Comparison of ENCODE assay signal across 20 cellular contexts in the genomic region with DNA sequence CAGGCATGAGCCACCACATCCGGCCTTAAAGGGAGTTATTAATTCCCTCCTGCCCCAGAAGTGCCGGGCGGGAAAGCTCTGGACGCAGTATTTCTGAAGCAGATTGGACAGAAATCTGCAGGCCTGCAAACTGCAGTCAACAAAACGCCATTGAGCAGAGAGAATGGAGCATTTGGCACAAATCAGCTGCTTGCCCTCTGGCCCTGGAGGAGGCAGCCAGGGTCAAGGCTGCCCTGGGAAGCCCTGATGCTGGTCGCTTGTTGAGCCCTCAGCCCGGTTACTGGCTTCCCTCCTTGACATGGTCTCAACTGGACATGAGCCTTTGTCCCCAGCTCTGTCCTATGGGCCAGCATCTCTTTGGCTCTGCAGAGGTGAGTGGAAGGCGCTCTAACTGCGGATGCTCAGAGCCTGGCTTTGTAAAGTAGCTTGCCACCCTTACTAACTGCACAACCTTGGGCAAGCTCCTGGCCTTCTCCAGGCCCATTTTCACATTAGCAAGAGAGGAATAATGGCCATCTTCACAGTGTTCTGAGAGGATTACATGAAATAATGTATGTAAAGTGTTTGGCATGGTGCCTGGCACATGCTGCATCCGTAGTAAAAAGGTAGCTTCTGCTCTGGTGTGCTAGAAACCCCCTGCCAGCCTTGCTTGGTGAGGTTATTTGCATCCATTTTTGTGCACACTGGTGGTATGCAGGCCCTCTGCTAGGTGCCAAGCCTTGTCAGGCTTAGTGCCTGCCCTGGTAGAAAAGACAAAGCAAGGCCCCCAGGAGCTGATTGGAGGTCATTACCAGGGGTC. TPM values are rescaled to one million over a fixed set of nuclear protein-coding genes. Genes with fewer than 3 reads are reported as not detected.
A peak's percentile ranks its signal among the peaks of the same experiment; 100 is the strongest.
DNase-seq lines count a peak whose midpoint lies in the region; ATAC-seq and TF ChIP-seq lines count a peak whose summit lies in the region.
"Had no signal": no experiment of that assay in that cellular context is flagged by ENCODE, and none has a peak within 500 bp of the region (broad histone marks: within the 10 kb centered on the region; RNA-seq: fewer than 3 reads in every experiment).

No MANE protein-coding gene starts in this region.

- H3K4me1 Mint-ChIP-seq in endothelial cell (ENCODE audit: unreplicated experiment) = peaks cover 13% of the 10 kb centered on the region

- H3K4me1 ChIP-seq in heart right ventricle (peaks cover 19 to 68% (median 42%) of the 10 kb centered on the region in 9 donors), PC-3 (ENCODE audit: insufficient read depth, low read length) (peaks cover 42% of the 10 kb centered on the region), spleen (peaks cover 37 to 97% (median 85%) of the 10 kb centered on the region in 6 donors)

- peaks cover 8% of the 10 kb centered on the region for H3K36me3 Mint-ChIP-seq in endothelial cell (ENCODE audit: low read depth, unreplicated experiment)
- H3K36me3 Mint-ChIP-seq: activated naive CD4-positive, alpha-beta T cell treated with anti-CD3 and anti-CD28 coated beads, Interleukin-2, amount 50 U/mL, for 24 hours had no signal

- no peak overlapping the region for H3K9ac ChIP-seq in PC-3 (ENCODE audit: low read length)

- peaks cover 0 to 41% (median 0%) of the 10 kb centered on the region in 9 donors for H3K36me3 ChIP-seq in heart right ventricle
- H3K36me3 ChIP-seq in PC-3 (ENCODE audit: low read depth, low read length) = peaks cover 46% of the 10 kb centered on the region
- peaks cover 0 to 72% (median 8%) of the 10 kb centered on the region in 6 donors for H3K36me3 ChIP-seq in spleen

- WGBS in heart right ventricle, 2 donors = 82 to 84% methylated on average over 10 of the region's 10 CpGs
- WGBS in spleen, 5 donors = 80 to 93% (median 83%) methylated on average over 8 to 10 of the region's 10 CpGs

- POLR2A ChIA-PET in PC-3 (lab: Charles Lee; ENCODE audit: unreplicated experiment) = no interaction called here

- CTCF ChIA-PET in PC-3 (lab: Charles Lee) = no interaction called here

- H3K27ac ChIP-seq in heart right ventricle (peak overlapping the region in 7 of 10 donors; percentile 9 to 57 (median 26)), PC-3 (ENCODE audit: low read length) (no peak overlapping the region), spleen (peak overlapping the region in 4 of 8 donors; percentile 37 to 94 (median 66))
- H3K27ac ChIP-seq: hepatocyte had no signal

- H3K4me3 ChIP-seq in heart right ventricle (no peak overlapping the region), PC-3 (ENCODE audit: low read length) (no peak overlapping the region), spleen (no peak overlapping the region)
- H3K4me3 ChIP-seq: A549, hepatocyte had no signal

- no peak overlapping the region for H3K4me3 Mint-ChIP-seq in endothelial cell (ENCODE audit: unreplicated experiment)
- H3K4me3 Mint-ChIP-seq: activated CD4-positive, alpha-beta memory T cell treated with anti-CD3 and anti-CD28 coated beads, Interleukin-2, amount 10 ng/mL, durations not matched to agents 7 days and 5 days; activated naive CD4-positive, alpha-beta T cell treated with anti-CD3 and anti-CD28 coated beads, Interleukin-2, amount 50 U/mL, for 24 hours; activated T-cell treated with anti-CD3 and anti-CD28 coated beads, Interleukin-2, amount 50 U/mL, for 24 hours had no signal

- DNase-seq in heart right ventricle = no peak
- no peak for DNase-seq in left ventricle myocardium superior
- no peak for DNase-seq in PC-3
- peak; percentile 42 for DNase-seq in globus pallidus (ENCODE audit: low spot score)
- peak; percentile 51 for DNase-seq in spleen
- DNase-seq in endothelial cell (ENCODE audit: low spot score) = no peak
- DNase-seq: activated CD4-positive, alpha-beta memory T cell treated with anti-CD3 and anti-CD28 coated beads, Interleukin-2, amount 10 ng/mL, durations not matched to agents 7 days and 5 days; activated T-cell treated with anti-CD3 and anti-CD28 coated beads, Interleukin-2, amount 50 U/mL, for 24 hours; DND-41; NCI-H1436; NK-92 treated with Interleukin-12 subunit alpha and Interleukin-12 subunit beta, amount 100 ng/mL, for 24 hours; retina; SHP77; stimulated activated CD4-positive, alpha-beta T cell treated with anti-CD3 and anti-CD28 coated beads, Interleukin-15, amount 100 ng/mL, for 24 hours had no signal

- intact Hi-C loops in heart right ventricle (cut with DNase I) (no loop called here), left ventricle myocardium superior (cut with micrococcal nuclease) (loop anchor here (5.0 kb wide), 1 partner anchor 53 kb away; no protein-coding TSS in a partner anchor), PC-3 (cut with micrococcal nuclease) (no loop called here), spleen (cut with DNase I; ENCODE audit: low total_unique reads) (no loop called here)

- H3K9me3 ChIP-seq in heart right ventricle (no peaks in the 10 kb centered on the region), PC-3 (ENCODE audit: low read length) (no peaks in the 10 kb centered on the region), spleen (no peaks in the 10 kb centered on the region)
- H3K9me3 ChIP-seq: A549 had no signal

- H2AFZ ChIP-seq in PC-3 (ENCODE audit: low read length) = no peak overlapping the region
- H2AFZ ChIP-seq: hepatocyte had no signal

- H3K27me3 Mint-ChIP-seq in endothelial cell (ENCODE audit: unreplicated experiment) = peaks cover 7% of the 10 kb centered on the region
- H3K27me3 Mint-ChIP-seq: activated naive CD4-positive, alpha-beta T cell treated with anti-CD3 and anti-CD28 coated beads, Interleukin-2, amount 50 U/mL, for 24 hours; activated T-cell treated with anti-CD3 and anti-CD28 coated beads, Interleukin-2, amount 50 U/mL, for 24 hours had no signal

- TF ChIP-seq POLR2A in spleen (IDR thresholded peaks at IDR 0.05) = no peak

- H3K9me3 Mint-ChIP-seq in endothelial cell (ENCODE audit: unreplicated experiment) = no peaks in the 10 kb centered on the region
- H3K9me3 Mint-ChIP-seq: activated CD4-positive, alpha-beta memory T cell treated with anti-CD3 and anti-CD28 coated beads, Interleukin-2, amount 10 ng/mL, durations not matched to agents 7 days and 5 days; activated naive CD4-positive, alpha-beta T cell treated with anti-CD3 and anti-CD28 coated beads, Interleukin-2, amount 50 U/mL, for 24 hours; activated T-cell treated with anti-CD3 and anti-CD28 coated beads, Interleukin-2, amount 50 U/mL, for 24 hours had no signal

- H3K27ac Mint-ChIP-seq in endothelial cell (ENCODE audit: unreplicated experiment) = no peak overlapping the region
- H3K27ac Mint-ChIP-seq: activated CD4-positive, alpha-beta memory T cell treated with anti-CD3 and anti-CD28 coated beads, Interleukin-2, amount 10 ng/mL, durations not matched to agents 7 days and 5 days; activated naive CD4-positive, alpha-beta T cell treated with anti-CD3 and anti-CD28 coated beads, Interleukin-2, amount 50 U/mL, for 24 hours; activated T-cell treated with anti-CD3 and anti-CD28 coated beads, Interleukin-2, amount 50 U/mL, for 24 hours had no signal

- peak overlapping the region; percentile 99 for H3K4me2 ChIP-seq in PC-3 (ENCODE audit: low read length)
- H3K4me2 ChIP-seq: A549 had no signal

- peaks cover 98% of the 10 kb centered on the region for H3K79me2 ChIP-seq in PC-3 (ENCODE audit: low read length)

- no peak for ATAC-seq in heart right ventricle
- no peak for ATAC-seq in left ventricle myocardium superior
- ATAC-seq in PC-3 = no peak
- ATAC-seq in GM21381 (IDR thresholded peaks at IDR 0.05; ENCODE audit: unreplicated experiment) = no peak
- no peak for ATAC-seq in GM19395 (IDR thresholded peaks at IDR 0.05; ENCODE audit: unreplicated experiment)
- ATAC-seq: A549 had no signal

- peaks cover 46% of the 10 kb centered on the region for H4K20me1 ChIP-seq in PC-3 (ENCODE audit: low read length)

- H3K27me3 ChIP-seq in heart right ventricle (no peaks in the 10 kb centered on the region), PC-3 (ENCODE audit: low read length) (no peaks in the 10 kb centered on the region), spleen (replicated peaks in 1 of 7) (no peaks in the 10 kb centered on the region)
- H3K27me3 ChIP-seq: hepatocyte had no signal

- no TSS peak for BruUV-seq in PC-3 (replicated peaks; lab: Mats Ljungman, UMichigan)

- TF ChIP-seq CTCF in heart right ventricle (IDR thresholded peaks at IDR 0.05) = no peak
- TF ChIP-seq CTCF in PC-3 (conservative IDR thresholded peaks at IDR 0.05; ENCODE audit: low read depth, low read length) = no peak
- TF ChIP-seq CTCF in spleen (IDR thresholded peaks at IDR 0.05 in 8 of 11, conservative IDR thresholded peaks at IDR 0.05 in 3 of 11) = no peak
- no peak for TF ChIP-seq CTCF in endothelial cell (IDR thresholded peaks at IDR 0.05; ENCODE audit: unreplicated experiment)

- no peaks in the 10 kb centered on the region for H3K9me2 ChIP-seq in PC-3 (replicated peaks; ENCODE audit: low read length)

- peaks cover 3% of the 10 kb centered on the region for H3F3A ChIP-seq in PC-3 (ENCODE audit: low read length, unreplicated experiment)

RNA-seq across cellular contexts. Expression of gene SEMA4B, which starts 4.1 kb away (rescaled TPM):
- total RNA-seq in heart right ventricle (10 to 100 TPM in 9 of 10 donors, 1 to 10 TPM in 1; 9.9 to 76.7 (median 15.1) TPM), left ventricle myocardium superior (23.9 TPM), PC-3 (2014; rRNA removed) (114 and 175 TPM in 2 replicates), spleen (10 to 100 TPM; 57.7 to 90.0 (median 77.0) TPM), endothelial cell (ENCODE audit: unreplicated experiment) (11.2 TPM)
- polyA plus RNA-seq in heart right ventricle (10 to 100 TPM; 24.7 to 27.0 TPM), spleen (10 to 100 TPM; 16.4 to 25.0 (median 16.7) TPM)

RNA-seq across cellular contexts. Expression of gene CIB1, which starts 28.5 kb away (rescaled TPM):
- total RNA-seq in heart right ventricle (10 to 100 TPM; 70.5 to 95.6 (median 77.7) TPM), left ventricle myocardium superior (71.7 TPM), PC-3 (2014; rRNA removed) (83.7 and 85.8 TPM in 2 replicates), spleen (10 to 100 TPM; 31.7 to 83.2 (median 77.3) TPM), endothelial cell (ENCODE audit: unreplicated experiment) (19.8 TPM)
- polyA plus RNA-seq in heart right ventricle (100 to 1,000 TPM in 1 of 2 donors, 10 to 100 TPM in 1; 80.2 to 144 TPM), spleen (100 to 1,000 TPM; 166 to 247 (median 212) TPM)

RNA-seq across cellular contexts. Expression of gene GDPGP1, which starts 28.8 kb away (rescaled TPM):
- total RNA-seq in heart right ventricle = 10 to 100 TPM; 11.4 to 16.3 (median 13.0) TPM
- 1 to 10 TPM; 3.0 to 4.9 TPM for polyA plus RNA-seq in heart right ventricle
- 13.8 TPM for total RNA-seq in left ventricle myocardium superior
- 6.6 and 11.0 TPM in 2 replicates for total RNA-seq in PC-3 (2014; rRNA removed)
- total RNA-seq in spleen = 10 to 100 TPM in 3 of 7 donors, 1 to 10 TPM in 4; 7.3 to 13.4 (median 9.9) TPM
- polyA plus RNA-seq in spleen = 1 to 10 TPM; 1.9 to 4.3 (median 3.2) TPM
- total RNA-seq in endothelial cell (ENCODE audit: unreplicated experiment) = 7.7 TPM

RNA-seq across cellular contexts. Expression of gene TTLL13, which starts 44.1 kb away (rescaled TPM):
- total RNA-seq in heart right ventricle (under 1 TPM in 6 of 10 donors, not detected in 4; 0.19 to 0.78 (median 0.24) TPM), left ventricle myocardium superior (0.20 TPM), PC-3 (2014; rRNA removed) (not detected in 2 replicates), spleen (1 to 10 TPM in 1 of 7 donors, under 1 TPM in 3, not detected in 3; 0.14 to 1.8 (median 0.35) TPM), endothelial cell (ENCODE audit: unreplicated experiment) (not detected)
- polyA plus RNA-seq in heart right ventricle (under 1 TPM; 0.09 to 0.44 TPM), spleen (under 1 TPM; 0.03 to 0.17 (median 0.10) TPM)
- total RNA-seq: hepatocyte, MCF 10A had no signal
- polyA plus RNA-seq: hepatocyte had no signal

Comparison
In these comparisons a context has a peak if more than half of its experiments do, and no peak if none do; other contexts are left out.
1. DNase-seq: peak in globus pallidus (single experiment) and spleen (single experiment); none in heart right ventricle (0 of 2), left ventricle myocardium superior (single experiment), PC-3 (single experiment) and endothelial cell (single experiment).